In genomic region chr22:28075260-28075981, GRCh38 we compare ENCODE assay signal across 10 cellular contexts.
DNase-seq lines count a peak whose midpoint lies in the region; ATAC-seq and TF ChIP-seq lines count a peak whose summit lies in the region.
"Had no signal": no experiment of that assay in that cellular context is flagged by ENCODE, and none has a peak within 500 bp of the region (broad histone marks: within the 10 kb centered on the region; RNA-seq: fewer than 3 reads in every experiment).

No MANE protein-coding gene starts in this region.

- POLR2A ChIA-PET in SK-N-SH (lab: Yijun Ruan, JAX), result no interaction called here

- CTCF ChIA-PET in SK-N-SH (lab: Yijun Ruan, JAX), result interaction anchor here (0.8 to 1.4 kb wide), 3 partner anchors 23 to 365 kb away, joined by 3 to 4 read pairs (median 3); no protein-coding TSS in a partner anchor

- H3K9me3 ChIP-seq in SK-N-SH (no peaks in the 10 kb centered on the region), gastroesophageal sphincter (no peaks in the 10 kb centered on the region), psoas muscle (no peaks in the 10 kb centered on the region)

- H4K20me1 ChIP-seq in SK-N-SH (ENCODE audit: insufficient read depth), result no peaks in the 10 kb centered on the region

- ATAC-seq in gastroesophageal sphincter (peak; percentile 60), psoas muscle (peak; percentile 90 to 99 (median 96)), GM18520 (IDR thresholded peaks at IDR 0.05; ENCODE audit: unreplicated experiment) (no peak)

- peaks cover 7 to 8% of the 10 kb centered on the region in 2 experiments; a peak in 2 of 4 replicates for H3K4me1 ChIP-seq in SK-N-SH (ENCODE audit: control insufficient read depth in 1 of 2, insufficient read depth in 2 of 2, low read depth in 1 of 2, low read length in 1 of 2)
- peaks cover 0 to 18% (median 3%) of the 10 kb centered on the region in 3 donors for H3K4me1 ChIP-seq in gastroesophageal sphincter
- peaks cover 13% of the 10 kb centered on the region for H3K4me1 ChIP-seq in psoas muscle

- no peak overlapping the region for H3K27ac Mint-ChIP-seq in activated T-helper 1 cell treated with anti-CD3 and anti-CD28 coated beads, Interleukin-12 subunit alpha, Interleukin-12 subunit beta, Interleukin-2, Interleukin-4 antibody, amounts not matched to agents 30 ng/mL and 10 ng/mL and 1 ng/mL, durations not matched to agents 14 hours and 24 hours and 36 hours
- H3K27ac Mint-ChIP-seq: IgD-negative memory B cell had no signal

- H3K4me1 Mint-ChIP-seq in activated T-helper 1 cell treated with anti-CD3 and anti-CD28 coated beads, Interleukin-12 subunit alpha, Interleukin-12 subunit beta, Interleukin-2, Interleukin-4 antibody, amounts not matched to agents 30 ng/mL and 10 ng/mL and 1 ng/mL, durations not matched to agents 14 hours and 24 hours and 36 hours (ENCODE audit: low read depth), result no peaks in the 10 kb centered on the region
- H3K4me1 Mint-ChIP-seq: IgD-negative memory B cell had no signal

- TF ChIP-seq EP300 in SK-N-SH (IDR thresholded peaks at IDR 0.05; ENCODE audit: borderline replicate concordance in 1 of 2, low read depth in 1 of 2, low read length in 1 of 2) (no peak), gastroesophageal sphincter (IDR thresholded peaks at IDR 0.05) (no peak)

- H3K9ac ChIP-seq in SK-N-SH, result no peak overlapping the region

- 81% methylated on average over 8 of the region's 8 CpGs for whole genome bisulfite sequencing in SK-N-SH (ENCODE audit: low lambda C conversion rate)
- 35 to 39% methylated on average over 6 to 8 of the region's 8 CpGs for WGBS in gastroesophageal sphincter (ENCODE audit: low coverage in 1 of 2), 2 donors
- 23 to 46% (median 32%) methylated on average over 8 of the region's 8 CpGs for WGBS in psoas muscle, 3 donors

- H3K27me3 Mint-ChIP-seq in activated T-helper 1 cell treated with anti-CD3 and anti-CD28 coated beads, Interleukin-12 subunit alpha, Interleukin-12 subunit beta, Interleukin-2, Interleukin-4 antibody, amounts not matched to agents 30 ng/mL and 10 ng/mL and 1 ng/mL, durations not matched to agents 14 hours and 24 hours and 36 hours (ENCODE audit: insufficient read depth), result peaks cover 3% of the 10 kb centered on the region
- H3K27me3 Mint-ChIP-seq: IgD-negative memory B cell had no signal

- no peak for TF ChIP-seq CTCF in SK-N-SH (IDR thresholded peaks at IDR 0.05)
- TF ChIP-seq CTCF in gastroesophageal sphincter (IDR thresholded peaks at IDR 0.05), result no peak
- no peak for TF ChIP-seq CTCF in psoas muscle (IDR thresholded peaks at IDR 0.05)

- peaks cover 4% of the 10 kb centered on the region for H3F3A ChIP-seq in SK-N-SH (replicated peaks; ENCODE audit: insufficient read depth)

- no peak for TF ChIP-seq RAD21 in SK-N-SH (IDR thresholded peaks at IDR 0.05; ENCODE audit: low read length)

- no peak overlapping the region for H3K4me2 ChIP-seq in SK-N-SH

- H3K36me3 ChIP-seq in SK-N-SH (replicated peaks in 1 of 2; ENCODE audit: control insufficient read depth in 1 of 2, insufficient read depth in 2 of 2, low read length in 1 of 2) (peaks cover 3 to 6% of the 10 kb centered on the region in 2 experiments), gastroesophageal sphincter (peaks cover 0 to 14% of the 10 kb centered on the region in 2 donors), psoas muscle (ENCODE audit: insufficient read depth in 1 of 2, low read depth in 1 of 2) (no peaks in the 10 kb centered on the region)

- H3K4me3 ChIP-seq in SK-N-SH (ENCODE audit: low read depth in 2 of 2, low read length in 1 of 2), result no peak overlapping the region
- no peak overlapping the region for H3K4me3 ChIP-seq in gastroesophageal sphincter
- no peak overlapping the region for H3K4me3 ChIP-seq in psoas muscle

- 0 out of 4 replicates have a peak overlapping the region, but pooled peaks of 1 of the 2 experiments have one; percentile 0 for H3K27ac ChIP-seq in SK-N-SH (ENCODE audit: low read depth in 2 of 2, low read length in 1 of 2)
- H3K27ac ChIP-seq in gastroesophageal sphincter, result peak overlapping the region in 1 of 4 donors; percentile 0
- H3K27ac ChIP-seq in psoas muscle, result peak overlapping the region; percentile 27
- H3K27ac ChIP-seq in caudate nucleus (ENCODE audit: low read depth, low read length), result no peak overlapping the region

- H3K27me3 ChIP-seq in SK-N-SH (ENCODE audit: insufficient read depth), result no peaks in the 10 kb centered on the region
- no peaks in the 10 kb centered on the region for H3K27me3 ChIP-seq in gastroesophageal sphincter
- H3K27me3 ChIP-seq in psoas muscle (ENCODE audit: insufficient read depth in 3 of 3, low read length in 2 of 3), result no peaks in the 10 kb centered on the region

- TF ChIP-seq POLR2A in gastroesophageal sphincter (IDR thresholded peaks at IDR 0.05), result no peak

- H3K9me2 ChIP-seq in SK-N-SH, result no peaks in the 10 kb centered on the region

- no peaks in the 10 kb centered on the region for H3K36me3 Mint-ChIP-seq in activated T-helper 1 cell treated with anti-CD3 and anti-CD28 coated beads, Interleukin-12 subunit alpha, Interleukin-12 subunit beta, Interleukin-2, Interleukin-4 antibody, amounts not matched to agents 30 ng/mL and 10 ng/mL and 1 ng/mL, durations not matched to agents 14 hours and 24 hours and 36 hours (ENCODE audit: low read depth)
- H3K36me3 Mint-ChIP-seq: IgD-negative memory B cell had no signal

- H3K9me3 Mint-ChIP-seq in activated T-helper 1 cell treated with anti-CD3 and anti-CD28 coated beads, Interleukin-12 subunit alpha, Interleukin-12 subunit beta, Interleukin-2, Interleukin-4 antibody, amounts not matched to agents 30 ng/mL and 10 ng/mL and 1 ng/mL, durations not matched to agents 14 hours and 24 hours and 36 hours, result no peaks in the 10 kb centered on the region

- no peaks in the 10 kb centered on the region for H3K79me2 ChIP-seq in SK-N-SH (ENCODE audit: insufficient read depth)

- DNase-seq in DMS53 (lab: John Stamatoyannopoulos, UW) (peak; percentile 65), SK-N-SH (no peak), psoas muscle (peak; percentile 39 to 73), caudate nucleus (lab: John Stamatoyannopoulos, UW) (no peak), NCI-H1105 treated with DMSO at 0.1 percent for 48 hours (lab: John Stamatoyannopoulos, UW) (no peak)
- no peak for DNase-seq in activated T-helper 1 cell treated with anti-CD3 and anti-CD28 coated beads, Interleukin-12 subunit alpha, Interleukin-12 subunit beta, Interleukin-2, Interleukin-4 antibody, amounts not matched to agents 30 ng/mL and 10 ng/mL and 1 ng/mL, durations not matched to agents 14 hours and 24 hours and 36 hours (ENCODE audit: low spot score)
- DNase-seq: activated gamma-delta T cell had no signal

- intact Hi-C loops in psoas muscle (cut with DNase I), result no loop called here
- intact Hi-C loops in activated T-helper 1 cell treated with anti-CD3 and anti-CD28 coated beads, Interleukin-12 subunit alpha, Interleukin-12 subunit beta, Interleukin-2, Interleukin-4 antibody, amounts not matched to agents 30 ng/mL and 10 ng/mL and 1 ng/mL, durations not matched to agents 14 hours and 24 hours and 36 hours (cut with micrococcal nuclease), result no loop called here

- no peak overlapping the region for H2AFZ ChIP-seq in SK-N-SH (ENCODE audit: low read depth)

- no peak overlapping the region for H3K4me3 Mint-ChIP-seq in activated T-helper 1 cell treated with anti-CD3 and anti-CD28 coated beads, Interleukin-12 subunit alpha, Interleukin-12 subunit beta, Interleukin-2, Interleukin-4 antibody, amounts not matched to agents 30 ng/mL and 10 ng/mL and 1 ng/mL, durations not matched to agents 14 hours and 24 hours and 36 hours
- H3K4me3 Mint-ChIP-seq: IgD-negative memory B cell had no signal

TF ChIP-seq in SK-N-SH, 30 proteins besides CTCF, POLR2A, EP300 and RAD21 (continues in another document):
- TF ChIP-seq JUND (IDR thresholded peaks at IDR 0.05) (peak; percentile 35; the same call in 1 of the 2 replicates), RCOR1 (IDR thresholded peaks at IDR 0.05; ENCODE audit: low read length) (no peak), MAX (IDR thresholded peaks at IDR 0.05; ENCODE audit: low read depth) (no peak), FOSL2 (IDR thresholded peaks at IDR 0.05; ENCODE audit: borderline replicate concordance, low read depth) (peak; percentile 66), TCF12 (IDR thresholded peaks at IDR 0.05) (peak; percentile 46; the same call in 1 of the 2 replicates), USF2 (IDR thresholded peaks at IDR 0.05; ENCODE audit: borderline replicate concordance, low read depth, low read length) (no peak), FOXJ3 (CRISPR knock-in tag; IDR thresholded peaks at IDR 0.05) (no peak), ELF1 (IDR thresholded peaks at IDR 0.05) (no peak), MXI1 (IDR thresholded peaks at IDR 0.05; ENCODE audit: low read depth, low read length) (no peak), NFIC (IDR thresholded peaks at IDR 0.05; ENCODE audit: borderline replicate concordance) (peak; percentile 75), PBX3 (IDR thresholded peaks at IDR 0.05) (peak; percentile 19; the same call in 1 of the 2 replicates), SIN3A (IDR thresholded peaks at IDR 0.05; ENCODE audit: borderline replicate concordance, low read depth, low read length) (no peak), CHD2 (IDR thresholded peaks at IDR 0.05; ENCODE audit: low read length, partially characterized antibody) (no peak), POLR2AphosphoS5 (IDR thresholded peaks at IDR 0.05; ENCODE audit: low read depth, low read length) (no peak; the same call in 1 of the 2 replicates)

Comparison
In these comparisons a context has a peak if more than half of its experiments do, and no peak if none do; other contexts are left out.
1. DNase-seq: peak in DMS53 (single experiment) and psoas muscle (2 of 2); none in SK-N-SH (single experiment), caudate nucleus (0 of 61), NCI-H1105 treated with DMSO at 0.1 percent for 48 hours (single experiment) and activated T-helper 1 cell treated with anti-CD3 and anti-CD28 coated beads, Interleukin-12 subunit alpha, Interleukin-12 subunit beta, Interleukin-2, Interleukin-4 antibody, amounts not matched to agents 30 ng/mL and 10 ng/mL and 1 ng/mL, durations not matched to agents 14 hours and 24 hours and 36 hours (single experiment).